17 cellular contexts compared by ENCODE assay signal in genomic region chr9:98890256-98890655, GRCh38. TPM values are rescaled to one million over a fixed set of nuclear protein-coding genes. Genes with fewer than 3 reads are reported as not detected.
DNase-seq lines count a peak whose midpoint lies in the region; ATAC-seq and TF ChIP-seq lines count a peak whose summit lies in the region.
"Had no signal": no experiment of that assay in that cellular context is flagged by ENCODE, and none has a peak within 500 bp of the region (broad histone marks: within the 10 kb centered on the region; RNA-seq: fewer than 3 reads in every experiment).

No MANE protein-coding gene starts in this region.

- DNase-seq in NCI-H1417 treated with DMSO at 0.1 percent for 48 hours (lab: John Stamatoyannopoulos, UW) (peak; percentile 32), NCI-H748 treated with DMSO at 0.1 percent for 48 hours (lab: John Stamatoyannopoulos, UW) (peak; percentile 41), psoas muscle (no peak), glomerular visceral epithelial cell (ENCODE audit: extremely low spot score) (no peak), uterus (no peak)
- no peak for DNase-seq in stimulated activated CD4-positive, alpha-beta T cell treated with anti-CD3 and anti-CD28 coated beads, Interleukin-1b, Interleukin-23, amount 100 ng/mL, for 48 hours
- DNase-seq: activated CD4-positive, alpha-beta T cell treated with anti-CD3 and anti-CD28 coated beads for 36 hours; activated naive CD8-positive, alpha-beta T cell treated with anti-CD3 and anti-CD28 coated beads for 36 hours; esophagus squamous epithelium; NCI-H1694; PC-9; SJCRH30; stimulated activated naive CD4-positive, alpha-beta T cell; T-helper 1 cell had no signal

- peaks cover 10% of the 10 kb centered on the region for H3K4me1 ChIP-seq in psoas muscle
- no peaks in the 10 kb centered on the region for H3K4me1 ChIP-seq in uterus

- H3K27ac ChIP-seq in psoas muscle (peak overlapping the region; percentile 9), uterus (peak overlapping the region in 1 of 2 donors; percentile 61)
- H3K27ac ChIP-seq: PC-9, SJCRH30 had no signal

- no peak for TF ChIP-seq RAD21 in Ishikawa (IDR thresholded peaks at IDR 0.05; ENCODE audit: low read depth)

- no peak for TF ChIP-seq POLR2A in uterus (IDR thresholded peaks at IDR 0.05)

- H3K36me3 ChIP-seq in psoas muscle (ENCODE audit: insufficient read depth in 1 of 2, low read depth in 1 of 2), result no peaks in the 10 kb centered on the region
- no peaks in the 10 kb centered on the region for H3K36me3 ChIP-seq in uterus
- H3K36me3 ChIP-seq: esophagus squamous epithelium, SJCRH30 had no signal

- no peak for TF ChIP-seq EP300 in Ishikawa (IDR thresholded peaks at IDR 0.05; ENCODE audit: borderline replicate concordance)

- TF ChIP-seq CTCF in psoas muscle (IDR thresholded peaks at IDR 0.05), result no peak
- no peak for TF ChIP-seq CTCF in uterus (IDR thresholded peaks at IDR 0.05)

- WGBS in psoas muscle, 3 donors, result 41 to 51% (median 42%) methylated on average over 7 of the region's 7 CpGs

- no peaks in the 10 kb centered on the region for H3K9me3 ChIP-seq in psoas muscle
- H3K9me3 ChIP-seq in uterus, result no peaks in the 10 kb centered on the region
- H3K9me3 ChIP-seq: esophagus squamous epithelium, SJCRH30 had no signal

- H3K27me3 ChIP-seq in psoas muscle (ENCODE audit: insufficient read depth in 3 of 3, low read length in 2 of 3) (no peaks in the 10 kb centered on the region), uterus (no peaks in the 10 kb centered on the region)
- H3K27me3 ChIP-seq: esophagus squamous epithelium, SJCRH30 had no signal

- intact Hi-C loops in psoas muscle (cut with DNase I) (no loop called here), uterus (cut with DNase I; ENCODE audit: low total_unique reads) (no loop called here)

- no peak for ATAC-seq in psoas muscle
- ATAC-seq: activated CD4-positive, alpha-beta T cell treated with anti-CD3 and anti-CD28 coated beads for 36 hours; CD8-positive, alpha-beta T cell; natural killer cell treated with Interleukin-12 subunit alpha and Interleukin-12 subunit beta and Interleukin-15 and Interleukin-18, amount 100 ng/mL, for 72 hours had no signal

- H3K4me3 ChIP-seq in psoas muscle (no peak overlapping the region), uterus (no peak overlapping the region)
- H3K4me3 ChIP-seq: esophagus squamous epithelium, PC-9, SJCRH30 had no signal

TF ChIP-seq in Ishikawa, 13 proteins besides CTCF, POLR2A, EP300 and RAD21:
- TF ChIP-seq NFIC (IDR thresholded peaks at IDR 0.05), result 0 out of 2 replicates have a peak, but pooled peaks have one; percentile 15
- no peak for TF ChIP-seq USF1 (IDR thresholded peaks at IDR 0.05)
TF ChIP-seq in Ishikawa: peak in this region for 1.

RNA-seq across cellular contexts. Expression of gene COL15A1, which starts 53.5 kb away (rescaled TPM):
- total RNA-seq in psoas muscle (10 to 100 TPM in 2 of 4 donors, 1 to 10 TPM in 2; 5.6 to 34.7 (median 14.3) TPM), uterus (100 to 1,000 TPM in 1 of 4 donors, 10 to 100 TPM in 3; 20.3 to 160 (median 50.4) TPM)
- polyA plus RNA-seq in psoas muscle, result 1 to 10 TPM; 2.9 to 7.5 (median 3.7) TPM
- total RNA-seq: activated CD4-positive, alpha-beta T cell treated with anti-CD3 and anti-CD28 coated beads for 36 hours; CD8-positive, alpha-beta T cell; PC-9 had no signal

Comparison
In these comparisons a context has a peak if more than half of its experiments do, and no peak if none do; other contexts are left out.
1. DNase-seq: peak in NCI-H1417 treated with DMSO at 0.1 percent for 48 hours (single experiment) and NCI-H748 treated with DMSO at 0.1 percent for 48 hours (single experiment); none in psoas muscle (0 of 2), glomerular visceral epithelial cell (single experiment), uterus (0 of 2) and stimulated activated CD4-positive, alpha-beta T cell treated with anti-CD3 and anti-CD28 coated beads, Interleukin-1b, Interleukin-23, amount 100 ng/mL, for 48 hours (single experiment).